ENCODE assay signal across 23 cellular contexts in genomic region chr10:89830623-89831022, GRCh38.
"Had no signal": no experiment of that assay in that cellular context is flagged by ENCODE, and none has a peak within 500 bp of the region (broad histone marks: within the 10 kb centered on the region; RNA-seq: fewer than 3 reads in every experiment).

No MANE protein-coding gene starts in this region.

- H3K9me3 ChIP-seq: neutrophil, ovary, suprapubic skin, thoracic aorta, tibial artery, upper lobe of right lung had no signal

- ATAC-seq: natural killer cell; stimulated activated effector memory CD8-positive, alpha-beta T cell treated with anti-CD3 and anti-CD28 coated beads, Interleukin-12 subunit alpha, Interleukin-12 subunit beta, amount 100 ng/mL, for 72 hours had no signal

- H3K27me3 ChIP-seq: hepatocyte, neural progenitor cell, ovary, right atrium auricular region, tibial artery, upper lobe of right lung had no signal

- H3K27ac ChIP-seq: hepatocyte, left ventricle myocardium inferior, neural progenitor cell, neutrophil, ovary, right atrium auricular region, suprapubic skin, thoracic aorta, tibial artery, upper lobe of right lung had no signal

- H3K4me3 ChIP-seq: hepatocyte, left ventricle myocardium inferior, lung, neural progenitor cell, ovary, right atrium auricular region, skin epidermis, suprapubic skin, thoracic aorta, tibial artery, upper lobe of right lung had no signal

- H3K36me3 ChIP-seq: left ventricle myocardium inferior, neural progenitor cell, neutrophil, ovary, right atrium auricular region, suprapubic skin, thoracic aorta, tibial artery, upper lobe of right lung had no signal

- DNase-seq: islet precursor cell; left ventricle myocardium inferior; mesendoderm; naive B cell; natural killer cell; nephron progenitor cell; occipital lobe; ovary; stimulated activated CD4-positive, alpha-beta T cell treated with anti-CD3 and anti-CD28 coated beads, Interleukin-4, amount 100 ng/mL, for 24 hours; stimulated activated naive CD4-positive, alpha-beta T cell; tibial artery; trophoblast cell; upper lobe of right lung had no signal

- H3K4me2 ChIP-seq: hepatocyte, neural progenitor cell had no signal

- FAIRE-seq: urothelium cell line had no signal

- H3K4me1 ChIP-seq: left ventricle myocardium inferior, neural progenitor cell, right atrium auricular region, suprapubic skin, tibial artery, upper lobe of right lung had no signal
